In genomic region chr7:158953912-158954311, GRCh38 we compare ENCODE assay signal across 29 cellular contexts.
"Had no signal": no experiment of that assay in that cellular context is flagged by ENCODE, and none has a peak within 500 bp of the region (broad histone marks: within the 10 kb centered on the region; RNA-seq: fewer than 3 reads in every experiment).

No MANE protein-coding gene starts in this region.

- H3K27ac Mint-ChIP-seq: activated CD4-positive, alpha-beta memory T cell treated with anti-CD3 and anti-CD28 coated beads, Interleukin-2, amount 10 ng/mL, durations not matched to agents 7 days and 5 days; activated CD4-positive, alpha-beta T cell treated with anti-CD3 and anti-CD28 coated beads for 36 hours; activated CD4-positive, alpha-beta T cell treated with anti-CD3 and anti-CD28 coated beads, Interleukin-2, amount 10 ng/mL, durations not matched to agents 24 days and 14 days; activated naive CD4-positive, alpha-beta T cell treated with anti-CD3 and anti-CD28 coated beads, Interleukin-2, amount 50 U/mL, for 24 hours; activated naive CD8-positive, alpha-beta T cell treated with anti-CD3 and anti-CD28 coated beads for 36 hours; activated naive CD8-positive, alpha-beta T cell treated with anti-CD3 and anti-CD28 coated beads, Interleukin-2, amount 50 U/mL, for 24 hours; activated T-helper 17 cell treated with anti-CD3 and anti-CD28 coated beads, Interleukin-2, amount 50 U/mL, for 72 hours; T-helper 17 cell; T-helper 2 cell treated with Interferon-gamma antibody and Interleukin-4, amounts not matched to agents 5 μg/mL and 100 μg/mL, for 36 hours had no signal

- H3K27me3 Mint-ChIP-seq: activated CD4-positive, alpha-beta T cell treated with anti-CD3 and anti-CD28 coated beads for 36 hours; activated naive CD4-positive, alpha-beta T cell treated with anti-CD3 and anti-CD28 coated beads, Interleukin-2, amount 50 U/mL, for 24 hours; T-helper 17 cell had no signal

- H3K4me3 Mint-ChIP-seq: activated CD4-positive, alpha-beta memory T cell treated with anti-CD3 and anti-CD28 coated beads, Interleukin-2, amount 10 ng/mL, durations not matched to agents 7 days and 5 days; activated CD4-positive, alpha-beta T cell treated with anti-CD3 and anti-CD28 coated beads for 36 hours; activated CD4-positive, alpha-beta T cell treated with anti-CD3 and anti-CD28 coated beads, Interleukin-2, amount 10 ng/mL, durations not matched to agents 24 days and 14 days; activated naive CD4-positive, alpha-beta T cell treated with anti-CD3 and anti-CD28 coated beads, Interleukin-2, amount 50 U/mL, for 24 hours; activated naive CD8-positive, alpha-beta T cell treated with anti-CD3 and anti-CD28 coated beads for 36 hours; activated naive CD8-positive, alpha-beta T cell treated with anti-CD3 and anti-CD28 coated beads, Interleukin-2, amount 50 U/mL, for 24 hours; activated T-cell treated with anti-CD3 and anti-CD28 coated beads, Interleukin-2, amount 50 U/mL, for 4 hours; activated T-helper 17 cell treated with anti-CD3 and anti-CD28 coated beads, Interleukin-2, amount 50 U/mL, for 72 hours; effector memory CD8-positive, alpha-beta T cell; T-helper 17 cell; T-helper 2 cell treated with Interferon-gamma antibody and Interleukin-4, amounts not matched to agents 5 μg/mL and 100 μg/mL, for 36 hours had no signal

- DNase-seq: activated CD4-positive, alpha-beta memory T cell treated with anti-CD3 and anti-CD28 coated beads, Interleukin-2, amount 10 ng/mL, durations not matched to agents 7 days and 5 days; activated CD4-positive, alpha-beta T cell treated with anti-CD3 and anti-CD28 coated beads for 36 hours; activated CD4-positive, alpha-beta T cell treated with anti-CD3 and anti-CD28 coated beads, Interleukin-2, amount 10 ng/mL, durations not matched to agents 24 days and 14 days; activated CD4-positive, alpha-beta T cell treated with anti-CD3 and anti-CD28 coated beads, Interleukin-2, amount 50 U/mL, for 4 hours; activated CD4-positive, CD25-positive, alpha-beta regulatory T cell; activated CD4-positive, CD25-positive, alpha-beta regulatory T cell treated with anti-CD3 and anti-CD28 coated beads, Interleukin-2, amount 50 U/mL, for 72 hours; activated effector memory CD4-positive, alpha-beta T cell treated with Interleukin-2 at 50 U/mL for 16 hours; activated gamma-delta T cell treated with Interleukin-2 at 50 U/mL for 16 hours; activated naive CD4-positive, alpha-beta T cell treated with Interleukin-2 at 50 U/mL for 16 hours; activated naive CD8-positive, alpha-beta T cell treated with anti-CD3 and anti-CD28 coated beads for 36 hours; activated naive CD8-positive, alpha-beta T cell treated with anti-CD3 and anti-CD28 coated beads, Interleukin-2, amount 50 U/mL, for 24 hours; activated T-cell treated with anti-CD3 and anti-CD28 coated beads, Interleukin-2, amount 50 U/mL, for 4 hours; amygdala; aorta; body of pancreas; cortex of kidney; dermis blood vessel endothelial cell; effector CD4-positive, alpha-beta T cell; effector memory CD8-positive, alpha-beta T cell; esophagus squamous epithelium; foreskin melanocyte; heart right ventricle; T-helper 1 cell; T-helper 17 cell; T1000 had no signal

- ATAC-seq: activated CD4-positive, alpha-beta T cell treated with anti-CD3 and anti-CD28 coated beads for 36 hours; activated naive CD8-positive, alpha-beta T cell treated with anti-CD3 and anti-CD28 coated beads, Interleukin-2, amount 50 U/mL, for 24 hours; activated T-cell treated with anti-CD3 and anti-CD28 coated beads, Interleukin-2, amount 50 U/mL, for 4 hours; activated T-helper 17 cell treated with anti-CD3 and anti-CD28 coated beads, Interleukin-2, amount 50 U/mL, for 72 hours; body of pancreas; effector memory CD8-positive, alpha-beta T cell; gastroesophageal sphincter; heart right ventricle; T-helper 17 cell had no signal
